ENCODE assay signal across 14 cellular contexts in the genomic region with DNA sequence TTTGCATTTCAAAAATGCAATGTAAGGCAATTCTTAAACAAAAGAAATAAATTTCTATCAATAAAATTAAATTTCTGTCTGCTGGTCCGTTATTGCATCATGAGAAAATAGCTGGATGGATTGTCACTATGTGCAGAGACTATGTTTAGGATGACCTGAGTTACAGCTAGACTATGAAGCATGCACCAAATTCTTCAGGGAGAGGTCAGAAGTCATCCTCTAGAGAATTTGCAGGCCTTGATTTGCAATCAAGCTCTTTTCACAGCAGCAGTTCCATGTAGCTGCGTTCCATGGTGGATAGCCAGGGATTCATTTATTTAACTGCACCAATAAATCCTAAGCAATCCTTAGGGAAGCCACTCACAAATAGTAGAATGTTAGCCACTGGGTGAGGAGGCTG.
DNase-seq lines count a peak whose midpoint lies in the region; ATAC-seq and TF ChIP-seq lines count a peak whose summit lies in the region.
"Had no signal": no experiment of that assay in that cellular context is flagged by ENCODE, and none has a peak within 500 bp of the region (broad histone marks: within the 10 kb centered on the region; RNA-seq: fewer than 3 reads in every experiment).

No MANE protein-coding gene starts in this region.

- H3K4me3 ChIP-seq in BJ (ENCODE audit: low read depth, low read length) (no peak overlapping the region), Loucy (ENCODE audit: low read length, poor library complexity, severe bottlenecking) (no peak overlapping the region), endodermal cell (ENCODE audit: low read length) (no peak overlapping the region), esophagus muscularis mucosa (no peak overlapping the region)
- H3K4me3 ChIP-seq: upper lobe of right lung had no signal

- TF ChIP-seq CTCF in BJ (IDR thresholded peaks at IDR 0.05; ENCODE audit: insufficient read depth, low read depth, low read length) (no peak), Loucy (conservative IDR thresholded peaks at IDR 0.05; ENCODE audit: low read length) (no peak), endodermal cell (conservative IDR thresholded peaks at IDR 0.05) (no peak), nephron progenitor cell (IDR thresholded peaks at IDR 0.05) (no peak), esophagus muscularis mucosa (IDR thresholded peaks at IDR 0.05) (no peak)

- no peak for ATAC-seq in HG03342 (IDR thresholded peaks at IDR 0.05; ENCODE audit: unreplicated experiment)
- ATAC-seq: upper lobe of right lung had no signal

- H3K27ac Mint-ChIP-seq in endodermal cell (no peak overlapping the region), nephron progenitor cell (peak overlapping the region; percentile 100)
- H3K27ac Mint-ChIP-seq: activated naive CD4-positive, alpha-beta T cell treated with anti-CD3 and anti-CD28 coated beads, Interleukin-2, amount 10 ng/mL, durations not matched to agents 7 days and 5 days; B cell had no signal

- no peaks in the 10 kb centered on the region for H4K20me1 ChIP-seq in Loucy (ENCODE audit: insufficient read depth, low read length, poor library complexity, severe bottlenecking)

- peak; percentile 29 for DNase-seq in BJ (ENCODE audit: low read depth)
- no peak for DNase-seq in endodermal cell
- DNase-seq in nephron progenitor cell: no peak
- no peak for DNase-seq in esophagus muscularis mucosa (ENCODE audit: extremely low spot score)
- no peak for DNase-seq in cortex of kidney (lab: John Stamatoyannopoulos, UW)
- no peak for DNase-seq in dermis blood vessel endothelial cell
- DNase-seq: activated naive CD4-positive, alpha-beta T cell treated with anti-CD3 and anti-CD28 coated beads, Interleukin-2, amount 10 ng/mL, durations not matched to agents 7 days and 5 days; cerebellar nuclear complex; NCI-H187; SHP77; upper lobe of right lung had no signal

- 89 to 92% methylated on average over 2 of the region's 2 CpGs for WGBS in endodermal cell (ENCODE audit: insufficient coverage in 1 of 2, insufficient read length in 1 of 2), 2 experiments
- WGBS in esophagus muscularis mucosa: 94% methylated on average over 2 of the region's 2 CpGs

- no peaks in the 10 kb centered on the region for H3K9me2 ChIP-seq in Loucy (replicated peaks; ENCODE audit: low read depth, low read length)

- H3K27ac ChIP-seq in endodermal cell (ENCODE audit: low read depth, low read length) (peak overlapping the region; percentile 16), esophagus muscularis mucosa (replicated peaks in 1 of 4) (no peak overlapping the region)
- H3K27ac ChIP-seq: upper lobe of right lung had no signal

- H3K4me1 Mint-ChIP-seq in endodermal cell (no peaks in the 10 kb centered on the region), nephron progenitor cell (peaks cover 71% of the 10 kb centered on the region)
- H3K4me1 Mint-ChIP-seq: activated naive CD4-positive, alpha-beta T cell treated with anti-CD3 and anti-CD28 coated beads, Interleukin-2, amount 10 ng/mL, durations not matched to agents 7 days and 5 days; B cell had no signal

- H3K27me3 ChIP-seq in BJ (ENCODE audit: control insufficient read depth, insufficient read depth, low read length): no peaks in the 10 kb centered on the region
- peaks cover 5% of the 10 kb centered on the region for H3K27me3 ChIP-seq in Loucy (ENCODE audit: insufficient read depth, low read length, poor library complexity, severe bottlenecking)
- no peaks in the 10 kb centered on the region for H3K27me3 ChIP-seq in endodermal cell (ENCODE audit: control insufficient read depth, insufficient read depth, low read length, poor library complexity, severe bottlenecking)
- H3K27me3 ChIP-seq in esophagus muscularis mucosa: no peaks in the 10 kb centered on the region
- H3K27me3 ChIP-seq: upper lobe of right lung had no signal

- no peak for TF ChIP-seq EP300 in esophagus muscularis mucosa (IDR thresholded peaks at IDR 0.05)

- POLR2A ChIA-PET in BJ (lab: Charles Lee): interaction anchor here (0.6 to 1.4 kb wide), 2 partner anchors 34 to 188 kb away, joined by 7 to 11 read pairs; no protein-coding TSS in a partner anchor

- CTCF ChIA-PET in BJ (lab: Yijun Ruan, JAX): interaction anchor here (0.6 to 1.0 kb wide), 2 partner anchors 24 to 67 kb away, joined by 3 read pairs; no protein-coding TSS in a partner anchor

- H3K4me3 Mint-ChIP-seq in endodermal cell (no peak overlapping the region), nephron progenitor cell (peak overlapping the region; percentile 59)
- H3K4me3 Mint-ChIP-seq: activated naive CD4-positive, alpha-beta T cell treated with anti-CD3 and anti-CD28 coated beads, Interleukin-2, amount 10 ng/mL, durations not matched to agents 7 days and 5 days; B cell had no signal

- no peak overlapping the region for H3K9ac ChIP-seq in Loucy (ENCODE audit: low read depth, low read length, poor library complexity, severe bottlenecking)
- H3K9ac ChIP-seq in endodermal cell (ENCODE audit: extremely low read depth, low read length, poor library complexity, severe bottlenecking): no peak overlapping the region

- peak overlapping the region; percentile 70 for H3K4me2 ChIP-seq in Loucy (ENCODE audit: low read depth, low read length, poor library complexity, severe bottlenecking)

- intact Hi-C loops in esophagus muscularis mucosa (cut with DNase I): no loop called here

- peaks cover 2% of the 10 kb centered on the region; the same call in 1 of the 2 replicates for H3F3A ChIP-seq in Loucy (ENCODE audit: low read depth)

- H3K79me2 ChIP-seq in Loucy (ENCODE audit: insufficient read depth, low read length): no peaks in the 10 kb centered on the region

- H3K9me3 Mint-ChIP-seq in endodermal cell (no peaks in the 10 kb centered on the region), nephron progenitor cell (peaks cover 36% of the 10 kb centered on the region)
- H3K9me3 Mint-ChIP-seq: activated naive CD4-positive, alpha-beta T cell treated with anti-CD3 and anti-CD28 coated beads, Interleukin-2, amount 10 ng/mL, durations not matched to agents 7 days and 5 days had no signal

- no peaks in the 10 kb centered on the region for H3K36me3 ChIP-seq in BJ (ENCODE audit: control insufficient read depth, insufficient read depth, low read length)
- no peaks in the 10 kb centered on the region for H3K36me3 ChIP-seq in Loucy (ENCODE audit: insufficient read depth, low read length)
- no peaks in the 10 kb centered on the region for H3K36me3 ChIP-seq in endodermal cell (ENCODE audit: control insufficient read depth, insufficient read depth, low read length)
- no peaks in the 10 kb centered on the region for H3K36me3 ChIP-seq in esophagus muscularis mucosa
- H3K36me3 ChIP-seq: upper lobe of right lung had no signal

- H3K27me3 Mint-ChIP-seq in endodermal cell (ENCODE audit: insufficient read depth) (no peaks in the 10 kb centered on the region), nephron progenitor cell (ENCODE audit: low read depth, poor library complexity) (peaks cover 6% of the 10 kb centered on the region)
- H3K27me3 Mint-ChIP-seq: activated naive CD4-positive, alpha-beta T cell treated with anti-CD3 and anti-CD28 coated beads, Interleukin-2, amount 10 ng/mL, durations not matched to agents 7 days and 5 days; B cell had no signal

- H3K36me3 Mint-ChIP-seq in endodermal cell (ENCODE audit: low read depth) (no peaks in the 10 kb centered on the region), nephron progenitor cell (ENCODE audit: low read depth) (peaks cover 26% of the 10 kb centered on the region)
- H3K36me3 Mint-ChIP-seq: activated naive CD4-positive, alpha-beta T cell treated with anti-CD3 and anti-CD28 coated beads, Interleukin-2, amount 10 ng/mL, durations not matched to agents 7 days and 5 days had no signal

- H3K4me1 ChIP-seq in Loucy (ENCODE audit: insufficient read depth, low read length, poor library complexity, severe bottlenecking) (peaks cover 31% of the 10 kb centered on the region), endodermal cell (ENCODE audit: control insufficient read depth, insufficient read depth, low read length) (no peaks in the 10 kb centered on the region), esophagus muscularis mucosa (peaks cover 0 to 15% (median 14%) of the 10 kb centered on the region in 4 donors)

- H3K9me3 ChIP-seq in Loucy (ENCODE audit: insufficient read depth, low read depth, low read length) (no peaks in the 10 kb centered on the region), endodermal cell (ENCODE audit: control insufficient read depth, low read length) (no peaks in the 10 kb centered on the region), esophagus muscularis mucosa (no peaks in the 10 kb centered on the region)
- H3K9me3 ChIP-seq: upper lobe of right lung had no signal

- H2AFZ ChIP-seq in Loucy (ENCODE audit: low read length): no peak overlapping the region

- TF ChIP-seq POLR2A in esophagus muscularis mucosa (IDR thresholded peaks at IDR 0.05; ENCODE audit: low read depth): no peak
